8 cellular contexts compared by ENCODE assay signal in genomic region chr15:41870689-41871081, GRCh38. TPM values are rescaled to one million over a fixed set of nuclear protein-coding genes. Genes with fewer than 3 reads are reported as not detected.
DNase-seq lines count a peak whose midpoint lies in the region; ATAC-seq and TF ChIP-seq lines count a peak whose summit lies in the region.

No MANE protein-coding gene starts in this region.

- 0 out of 2 replicates have a peak, but pooled peaks cover 3% of the 10 kb centered on the region for H4K20me1 ChIP-seq in Karpas-422 (ENCODE audit: insufficient read depth, low read depth, low read length)

- DNase-seq in HFF-Myc (ENCODE audit: extremely low read depth, low read depth) (peak; percentile 2), OCI-M1 (lab: John Stamatoyannopoulos, UW) (no peak), dermis blood vessel endothelial cell (no peak), Karpas-422 (no peak)
- peak; percentile 29 to 35 for DNase-seq in activated CD4-positive, alpha-beta T cell treated with anti-CD3 and anti-CD28 coated beads, Interleukin-2, amount 50 U/mL, for 4 hours
- peak; percentile 42 for DNase-seq in effector CD4-positive, alpha-beta T cell
- peak; percentile 79 for DNase-seq in stimulated activated CD4-positive, alpha-beta T cell treated with anti-CD3 and anti-CD28 coated beads, Interleukin-15, amount 100 ng/mL, for 24 hours

- H3K79me2 ChIP-seq in Karpas-422 (ENCODE audit: low read length) = no peaks in the 10 kb centered on the region

- H3K4me1 ChIP-seq in Karpas-422 (ENCODE audit: low read length) = no peaks in the 10 kb centered on the region

- no peak overlapping the region for H3K4me3 ChIP-seq in HFF-Myc (replicated peaks; ENCODE audit: low read depth, low read length)
- no peak overlapping the region for H3K4me3 ChIP-seq in Karpas-422 (ENCODE audit: low read length)

- H3K4me2 ChIP-seq in Karpas-422 (ENCODE audit: low read depth, low read length, poor library complexity, severe bottlenecking) = no peak overlapping the region

- no peak for ATAC-seq in GM18505 (IDR thresholded peaks at IDR 0.05; ENCODE audit: unreplicated experiment)

- no peaks in the 10 kb centered on the region for H3K36me3 ChIP-seq in Karpas-422 (ENCODE audit: insufficient read depth, low read length)

- H2AFZ ChIP-seq in Karpas-422 (ENCODE audit: low read length) = no peak overlapping the region

- TF ChIP-seq CTCF in HFF-Myc (IDR thresholded peaks at IDR 0.05; ENCODE audit: low read depth, low read length, missing control alignments) = no peak

- H3K27me3 ChIP-seq in Karpas-422 (ENCODE audit: low read length) = no peaks in the 10 kb centered on the region

- TF ChIP-seq POLR2A in GM18505 (IDR thresholded peaks at IDR 0.05; ENCODE audit: borderline replicate concordance, extremely low read depth, insufficient read depth, insufficient read length) = no peak

- H3K9ac ChIP-seq in Karpas-422 (ENCODE audit: low read length) = no peak overlapping the region

- no peaks in the 10 kb centered on the region for H3K9me3 ChIP-seq in Karpas-422 (ENCODE audit: low read length)

- H3K9me2 ChIP-seq in Karpas-422 (replicated peaks; ENCODE audit: insufficient read depth, low read length) = no peaks in the 10 kb centered on the region

- no peak overlapping the region for H3K27ac ChIP-seq in Karpas-422 (ENCODE audit: low read length)

RNA-seq across cellular contexts. Expression of gene SPTBN5, which starts 23.2 kb away (rescaled TPM):
- total RNA-seq in dermis blood vessel endothelial cell = 3.2 and 11.1 TPM in 2 replicates
- total RNA-seq in Karpas-422 (2014; rRNA removed; shearing (Covaris generic); ENCODE audit: low replicate concordance) = 0.11 and 0.22 TPM in 2 replicates

RNA-seq across cellular contexts. Expression of gene PLA2G4B, which starts 32.0 kb away (rescaled TPM):
- 0.23 and 1.0 TPM in 2 replicates for total RNA-seq in dermis blood vessel endothelial cell
- total RNA-seq in Karpas-422 (2014; rRNA removed; shearing (Covaris generic); ENCODE audit: low replicate concordance) = 2.2 and 6.1 TPM in 2 replicates

RNA-seq across cellular contexts. Expression of gene JMJD7, which starts 42.8 kb away (rescaled TPM):
- 4.1 and 5.3 TPM in 2 replicates for total RNA-seq in dermis blood vessel endothelial cell
- total RNA-seq in Karpas-422 (2014; rRNA removed; shearing (Covaris generic); ENCODE audit: low replicate concordance) = 2.8 and 9.2 TPM in 2 replicates

Comparison
In these comparisons a context has a peak if more than half of its experiments do, and no peak if none do; other contexts are left out.
1. DNase-seq: peak in HFF-Myc (single experiment), activated CD4-positive, alpha-beta T cell treated with anti-CD3 and anti-CD28 coated beads, Interleukin-2, amount 50 U/mL, for 4 hours (2 of 2), effector CD4-positive, alpha-beta T cell (single experiment) and stimulated activated CD4-positive, alpha-beta T cell treated with anti-CD3 and anti-CD28 coated beads, Interleukin-15, amount 100 ng/mL, for 24 hours (single experiment); none in OCI-M1 (single experiment), dermis blood vessel endothelial cell (single experiment) and Karpas-422 (single experiment).